In genomic region chr16:13269905-13270528, GRCh38 we compare ENCODE assay signal across 1 cellular context.
TF ChIP-seq lines count a peak whose summit lies in the region.

No MANE protein-coding gene starts in this region.

TF ChIP-seq in HepG2, 621 proteins besides CTCF, POLR2A, EP300 and RAD21 (continued from another document and continues in another):
- TF ChIP-seq AHDC1 (CRISPR knock-in tag; IDR thresholded peaks at IDR 0.05; ENCODE audit: borderline replicate concordance) (peak; percentile 100), TOE1 (CRISPR knock-in tag; IDR thresholded peaks at IDR 0.05) (peak; percentile 65; the same call in 1 of the 2 replicates), TFAP4 (IDR thresholded peaks at IDR 0.05; ENCODE audit: borderline replicate concordance, low read depth) (peak; percentile 92), ZFP1 (CRISPR knock-in tag; IDR thresholded peaks at IDR 0.05) (peak; percentile 96), PRDM4 (CRISPR knock-in tag; IDR thresholded peaks at IDR 0.05; ENCODE audit: borderline replicate concordance) (no peak), MYNN (CRISPR knock-in tag; IDR thresholded peaks at IDR 0.05; ENCODE audit: low read depth) (no peak), ZNF816 (CRISPR knock-in tag; IDR thresholded peaks at IDR 0.05; ENCODE audit: borderline replicate concordance) (0 out of 2 replicates have a peak, but pooled peaks have one; percentile 79), ZBTB4 (CRISPR knock-in tag; IDR thresholded peaks at IDR 0.05; ENCODE audit: borderline replicate concordance) (peak; percentile 97), ZNF75D (CRISPR knock-in tag; IDR thresholded peaks at IDR 0.05; ENCODE audit: borderline replicate concordance) (no peak), E2F1 (CRISPR knock-in tag; IDR thresholded peaks at IDR 0.05) (no peak), ZNF572 (CRISPR knock-in tag; IDR thresholded peaks at IDR 0.05) (peak; percentile 87; the same call in 1 of the 2 replicates), FOXJ3 (CRISPR knock-in tag; IDR thresholded peaks at IDR 0.05; ENCODE audit: borderline replicate concordance) (peak; percentile 100), CEBPG (CRISPR knock-in tag; IDR thresholded peaks at IDR 0.05) (peak; percentile 99), REPIN1 (CRISPR knock-in tag; IDR thresholded peaks at IDR 0.05; ENCODE audit: borderline replicate concordance, low read depth) (peak; percentile 99), DZIP1 (CRISPR knock-in tag; IDR thresholded peaks at IDR 0.05) (no peak), FOXK1 (CRISPR knock-in tag; IDR thresholded peaks at IDR 0.05; ENCODE audit: borderline replicate concordance, low read depth) (peak; percentile 99), TBX2 (CRISPR knock-in tag; IDR thresholded peaks at IDR 0.05; ENCODE audit: borderline replicate concordance) (peak; percentile 95), ZNF773 (CRISPR knock-in tag; IDR thresholded peaks at IDR 0.05; ENCODE audit: borderline replicate concordance) (no peak), BORCS8-MEF2B (CRISPR knock-in tag; IDR thresholded peaks at IDR 0.05) (peak; percentile 96), ZNF10 (CRISPR knock-in tag; IDR thresholded peaks at IDR 0.05; ENCODE audit: borderline replicate concordance, low read depth) (no peak), ZNF329 (CRISPR knock-in tag; IDR thresholded peaks at IDR 0.05; ENCODE audit: low read depth) (no peak; the same call in 1 of the 2 replicates), BCL3 (CRISPR knock-in tag; IDR thresholded peaks at IDR 0.05) (peak; percentile 88), ZNF121 (CRISPR knock-in tag; IDR thresholded peaks at IDR 0.05) (peak; percentile 36; the same call in 1 of the 2 replicates), FUBP1 (CRISPR knock-in tag; IDR thresholded peaks at IDR 0.05; ENCODE audit: borderline replicate concordance) (peak; percentile 62; the same call in 1 of the 2 replicates), ZNF879 (CRISPR knock-in tag; IDR thresholded peaks at IDR 0.05) (no peak), CREB3 (CRISPR knock-in tag; IDR thresholded peaks at IDR 0.05) (no peak), ZBTB42 (CRISPR knock-in tag; IDR thresholded peaks at IDR 0.05) (no peak), RCOR2 (CRISPR knock-in tag; IDR thresholded peaks at IDR 0.05) (peak; percentile 92), ZNF883 (CRISPR knock-in tag; IDR thresholded peaks at IDR 0.05; ENCODE audit: not compliant biosample characterization) (peak; percentile 49), SIX1 (CRISPR knock-in tag; IDR thresholded peaks at IDR 0.05; ENCODE audit: borderline replicate concordance) (peak; percentile 79; the same call in 1 of the 2 replicates), ZNF547 (CRISPR knock-in tag; IDR thresholded peaks at IDR 0.05) (peak; percentile 60; the same call in 1 of the 2 replicates), NR0B2 (CRISPR knock-in tag; IDR thresholded peaks at IDR 0.05) (no peak; the same call in 1 of the 2 replicates), GATAD1 (CRISPR knock-in tag; IDR thresholded peaks at IDR 0.05) (peak; percentile 68), ZNF232 (CRISPR knock-in tag; IDR thresholded peaks at IDR 0.05; ENCODE audit: borderline replicate concordance) (peak; percentile 79; the same call in 1 of the 2 replicates), ZSCAN30 (CRISPR knock-in tag; IDR thresholded peaks at IDR 0.05) (no peak), MEIS2 (CRISPR knock-in tag; IDR thresholded peaks at IDR 0.05) (peak; percentile 85), ZNF205 (CRISPR knock-in tag; IDR thresholded peaks at IDR 0.05) (peak; percentile 96), ERF (CRISPR knock-in tag; IDR thresholded peaks at IDR 0.05) (peak; percentile 97), NFIB (CRISPR knock-in tag; IDR thresholded peaks at IDR 0.05; ENCODE audit: borderline replicate concordance) (no peak)
